20 cellular contexts compared by ENCODE assay signal in genomic region chr2:181915096-181915495, GRCh38.
"Had no signal": no experiment of that assay in that cellular context is flagged by ENCODE, and none has a peak within 500 bp of the region (broad histone marks: within the 10 kb centered on the region; RNA-seq: fewer than 3 reads in every experiment).

No MANE protein-coding gene starts in this region.

- H3K27ac ChIP-seq: brain microvascular endothelial cell, heart left ventricle, suprapubic skin, upper lobe of left lung had no signal

- ATAC-seq: esophagus mucosa; heart left ventricle; left colon; natural killer cell; sciatic nerve; stimulated activated naive CD8-positive, alpha-beta T cell treated with anti-CD3 and anti-CD28 coated beads, Interleukin-15, Interleukin-2, amounts not matched to agents 100 U/mL and 50 U/mL, for 24 hours had no signal

- H3K9me3 ChIP-seq: heart left ventricle, suprapubic skin, upper lobe of left lung had no signal

- FAIRE-seq: frontal cortex, TTC549 had no signal

- DNase-seq: activated CD4-positive, alpha-beta T cell treated with anti-CD3 and anti-CD28 coated beads, Interleukin-2, amount 10 ng/mL, durations not matched to agents 7 days and 5 days; activated CD4-positive, CD25-positive, alpha-beta regulatory T cell; activated naive CD4-positive, alpha-beta T cell treated with anti-CD3 and anti-CD28 coated beads, Interleukin-2, amount 50 U/mL, for 16 hours; activated T-cell treated with anti-CD3 and anti-CD28 coated beads for 4 hours; amygdala; brain microvascular endothelial cell; dermis blood vessel endothelial cell; heart left ventricle; left colon; mammary epithelial cell; natural killer cell; occipital lobe; stimulated activated CD4-positive, alpha-beta T cell treated with anti-CD3 and anti-CD28 coated beads, Interleukin-2, amount 100 ng/mL, for 48 hours; stimulated activated naive CD8-positive, alpha-beta T cell treated with anti-CD3 and anti-CD28 coated beads, Interleukin-15, Interleukin-2, amounts not matched to agents 100 U/mL and 50 U/mL, for 24 hours; upper lobe of left lung had no signal

- H3K27me3 ChIP-seq: brain microvascular endothelial cell, heart left ventricle, suprapubic skin, upper lobe of left lung had no signal

- H3K4me3 ChIP-seq: heart left ventricle, suprapubic skin, upper lobe of left lung had no signal
